8 cellular contexts compared by ENCODE assay signal in genomic region chr1:24745711-24746582, GRCh38. TPM values are rescaled to one million over a fixed set of nuclear protein-coding genes. Genes with fewer than 3 reads are reported as not detected.
DNase-seq lines count a peak whose midpoint lies in the region; ATAC-seq, FAIRE-seq and TF ChIP-seq lines count a peak whose summit lies in the region.

No MANE protein-coding gene starts in this region.

- peak overlapping the region; percentile 48 for H3K27ac Mint-ChIP-seq in activated T-helper 17 cell treated with anti-CD3 and anti-CD28 coated beads, Interleukin-2, amount 50 U/mL, for 72 hours

- no peak for ATAC-seq in activated T-helper 17 cell treated with anti-CD3 and anti-CD28 coated beads, Interleukin-2, amount 50 U/mL, for 72 hours (replicated peaks)
- ATAC-seq in pancreas (peak; percentile 4 to 42 (median 22)), GM21447 (IDR thresholded peaks at IDR 0.05; ENCODE audit: unreplicated experiment) (no peak)

- no peaks in the 10 kb centered on the region for H3K27me3 ChIP-seq in pancreas

- peaks cover 24% of the 10 kb centered on the region for H3K4me1 Mint-ChIP-seq in activated T-helper 17 cell treated with anti-CD3 and anti-CD28 coated beads, Interleukin-2, amount 50 U/mL, for 72 hours

- WGBS in pancreas, 2 donors, result 0 to 1% methylated on average over 56 to 71 of the region's 71 CpGs

- H3K36me3 ChIP-seq in pancreas, result no peaks in the 10 kb centered on the region

- DNase-seq in DMS53 (lab: John Stamatoyannopoulos, UW), result peak; percentile 68
- DNase-seq in DMS53 treated with DMSO at 0.1 percent for 48 hours (lab: John Stamatoyannopoulos, UW; ENCODE audit: unreplicated experiment), result no peak
- peak; percentile 37 for DNase-seq in HEK293T (ENCODE audit: extremely low spot score)
- peak; percentile 40 for DNase-seq in NCI-H226
- DNase-seq in germinal center (ENCODE audit: low spot score), result peak; percentile 49
- DNase-seq in pancreas, result peak in 5 of 6 donors; percentile 43 to 81 (median 48)

- no peak for FAIRE-seq in pancreas (lab: Jason Lieb, UNC)

- TF ChIP-seq CTCF in pancreas (IDR thresholded peaks at IDR 0.05), result no peak

- no peaks in the 10 kb centered on the region for H3K9me3 Mint-ChIP-seq in activated T-helper 17 cell treated with anti-CD3 and anti-CD28 coated beads, Interleukin-2, amount 50 U/mL, for 72 hours

- POLR2A ChIA-PET in HEK293T (lab: Yijun Ruan, JAX), result interaction anchor here (0.8 to 2.9 kb wide), 16 partner anchors 9 to 487 kb away, joined by 3 to 23 read pairs (median 7); partner anchors contain the start of gene SYF2

- intact Hi-C loops in pancreas (cut with DNase I), result no loop called here

- H3K4me3 ChIP-seq in pancreas, result peak overlapping the region; percentile 79 to 94 (median 92)

- peaks cover 4% of the 10 kb centered on the region for H3K27me3 Mint-ChIP-seq in activated T-helper 17 cell treated with anti-CD3 and anti-CD28 coated beads, Interleukin-2, amount 50 U/mL, for 72 hours

- H3K4me1 ChIP-seq in pancreas, result peaks cover 0 to 4% (median 0%) of the 10 kb centered on the region in 3 donors

- H3K27ac ChIP-seq in pancreas, result peak overlapping the region; percentile 76 to 91 (median 86)

- H3K4me3 Mint-ChIP-seq in activated T-helper 17 cell treated with anti-CD3 and anti-CD28 coated beads, Interleukin-2, amount 50 U/mL, for 72 hours, result peak overlapping the region; percentile 85

- CTCF ChIA-PET in HEK293T (lab: Yijun Ruan, JAX), result interaction anchor here (0.8 to 2.3 kb wide), 4 partner anchors 21 to 85 kb away, joined by 3 to 10 read pairs (median 3); no protein-coding TSS in a partner anchor

- H3K36me3 Mint-ChIP-seq in activated T-helper 17 cell treated with anti-CD3 and anti-CD28 coated beads, Interleukin-2, amount 50 U/mL, for 72 hours (ENCODE audit: low read depth), result no peaks in the 10 kb centered on the region

- no peaks in the 10 kb centered on the region for H3K9me3 ChIP-seq in pancreas

TF ChIP-seq in HEK293T, 16 proteins besides CTCF, POLR2A, EP300 and RAD21:
- no peak for TF ChIP-seq NFRKB (IDR thresholded peaks at IDR 0.05)
- no peak for TF ChIP-seq FOXK2 (IDR thresholded peaks at IDR 0.05)
- TF ChIP-seq HDGF (IDR thresholded peaks at IDR 0.05; ENCODE audit: borderline replicate concordance), result no peak
- no peak for TF ChIP-seq ELF4 (IDR thresholded peaks at IDR 0.05)
- no peak for TF ChIP-seq SP1 (IDR thresholded peaks at IDR 0.05)

RNA-seq across cellular contexts. Expression of gene CLIC4, which starts 0.7 kb away (rescaled TPM):
- total RNA-seq in activated T-helper 17 cell treated with anti-CD3 and anti-CD28 coated beads, Interleukin-2, amount 50 U/mL, for 72 hours, result 10 to 100 TPM in 1 of 2 donors, 1 to 10 TPM in 1; 8.9 to 13.8 TPM
- total RNA-seq in pancreas, result 10 to 100 TPM; 16.8 to 86.7 (median 35.6) TPM
- polyA plus RNA-seq in pancreas, result 10 to 100 TPM; 12.0 to 16.1 TPM

Comparison
In these comparisons a context has a peak if more than half of its experiments do, and no peak if none do; other contexts are left out.
1. ATAC-seq: peak in pancreas (4 of 4); none in activated T-helper 17 cell treated with anti-CD3 and anti-CD28 coated beads, Interleukin-2, amount 50 U/mL, for 72 hours (single experiment) and GM21447 (single experiment).